Comparison of ENCODE assay signal across 19 cellular contexts in genomic region chr7:49670991-49671390, GRCh38.
DNase-seq lines count a peak whose midpoint lies in the region; ATAC-seq and TF ChIP-seq lines count a peak whose summit lies in the region.
"Had no signal": no experiment of that assay in that cellular context is flagged by ENCODE, and none has a peak within 500 bp of the region (broad histone marks: within the 10 kb centered on the region; RNA-seq: fewer than 3 reads in every experiment).

No MANE protein-coding gene starts in this region.

- H3K14ac ChIP-seq in trophoblast cell (ENCODE audit: low read length) = no peak overlapping the region

- H2AK5ac ChIP-seq in trophoblast cell (ENCODE audit: low read length) = no peak overlapping the region

- H3K27ac ChIP-seq in trophoblast cell (ENCODE audit: low read depth, low read length) = no peak overlapping the region
- H3K27ac ChIP-seq: 22Rv1, BLaER1, GM23248 had no signal

- H2BK12ac ChIP-seq in trophoblast cell (ENCODE audit: low read length) = no peak overlapping the region

- no peaks in the 10 kb centered on the region for H3K4me1 ChIP-seq in trophoblast cell (ENCODE audit: control insufficient read depth in 1 of 2, insufficient read depth in 2 of 2, low read length in 2 of 2)
- H3K4me1 ChIP-seq: BLaER1 had no signal

- H3K4me2 ChIP-seq in trophoblast cell (ENCODE audit: low read length) = no peak overlapping the region
- H3K4me2 ChIP-seq: BLaER1 had no signal

- no peak overlapping the region for H3K4ac ChIP-seq in trophoblast cell (ENCODE audit: low read depth, low read length)

- no peaks in the 10 kb centered on the region for H3K79me1 ChIP-seq in trophoblast cell (ENCODE audit: low read length)

- H2BK5ac ChIP-seq in trophoblast cell (ENCODE audit: low read depth, low read length, poor library complexity) = no peak overlapping the region

- H3K9me3 ChIP-seq in trophoblast cell (ENCODE audit: insufficient read depth, low read depth, low read length) = no peaks in the 10 kb centered on the region

- no peak overlapping the region for H2BK120ac ChIP-seq in trophoblast cell (ENCODE audit: insufficient read depth, low read length, poor library complexity)

- H4K8ac ChIP-seq in trophoblast cell (ENCODE audit: low read depth, low read length) = no peak overlapping the region

- no peak overlapping the region for H4K12ac ChIP-seq in trophoblast cell (ENCODE audit: low read depth, low read length)

- H4K91ac ChIP-seq in trophoblast cell (ENCODE audit: low read depth, low read length) = no peak overlapping the region

- no peak for TF ChIP-seq POLR2A in NB4 (IDR thresholded peaks at IDR 0.05; ENCODE audit: extremely low read depth, insufficient read length)

- H3K36me3 ChIP-seq in trophoblast cell (ENCODE audit: control insufficient read depth in 1 of 2, insufficient read depth in 2 of 2, low read length in 2 of 2) = no peaks in the 10 kb centered on the region
- H3K36me3 ChIP-seq: BLaER1 had no signal

- H3K4me3 ChIP-seq in NB4 (ENCODE audit: low read depth, low read length) = no peak overlapping the region
- no peak overlapping the region for H3K4me3 ChIP-seq in trophoblast cell (ENCODE audit: low read depth, low read length)
- H3K4me3 ChIP-seq: BLaER1, GM12878, GM23248 had no signal

- H3K18ac ChIP-seq in trophoblast cell (ENCODE audit: low read length) = no peak overlapping the region

- H3K79me2 ChIP-seq in trophoblast cell (ENCODE audit: control insufficient read depth, insufficient read depth, low read length, poor library complexity) = no peaks in the 10 kb centered on the region

- peak; percentile 51 for ATAC-seq in esophagus mucosa
- ATAC-seq: CD8-positive, alpha-beta T cell; GM12878 had no signal

- no CpG with 5 or more reads among the region's 4 CpGs for WGBS in trophoblast cell (ENCODE audit: extremely low coverage, insufficient coverage, insufficient read length)

- no peak overlapping the region for H2AFZ ChIP-seq in trophoblast cell (ENCODE audit: insufficient read depth, low read length, poor library complexity)
- H2AFZ ChIP-seq: GM23248 had no signal

- no peak overlapping the region for H3K9ac ChIP-seq in trophoblast cell (ENCODE audit: low read length)
- H3K9ac ChIP-seq: BLaER1, GM23248 had no signal

- DNase-seq in DMS53 (lab: John Stamatoyannopoulos, UW) (peak; percentile 52), DMS53 treated with DMSO at 0.1 percent for 48 hours (lab: John Stamatoyannopoulos, UW; ENCODE audit: unreplicated experiment) (no peak), NB4 (ENCODE audit: low read depth) (peak; percentile 13), trophoblast cell (peak; percentile 29 to 77), GF-D8 (lab: John Stamatoyannopoulos, UW) (no peak)
- DNase-seq in activated effector memory CD4-positive, alpha-beta T cell treated with Interleukin-2 at 50 U/mL for 16 hours = no peak
- DNase-seq in stimulated activated CD4-positive, alpha-beta T cell treated with anti-CD3 and anti-CD28 coated beads, Interleukin-1b, Interleukin-23, amount 100 ng/mL, for 48 hours = no peak
- DNase-seq: CD8-positive, alpha-beta T cell; DND-41; GM23248; Kasumi-1; NCI-H1417 treated with DMSO at 0.1 percent for 48 hours; NCI-H2081; NCI-H774; SHP77 treated with DMSO at 0.1 percent for 48 hours had no signal

- no peaks in the 10 kb centered on the region for H3K27me3 ChIP-seq in trophoblast cell (ENCODE audit: insufficient read depth, low read length)
- H3K27me3 ChIP-seq: BLaER1 had no signal

- no peak for TF ChIP-seq CTCF in NB4 (IDR thresholded peaks at IDR 0.05; ENCODE audit: low read depth, low read length)

- no peak overlapping the region for H3K23ac ChIP-seq in trophoblast cell (ENCODE audit: low read length)

Comparison
In these comparisons a context has a peak if more than half of its experiments do, and no peak if none do; other contexts are left out.
1. DNase-seq: peak in DMS53 (single experiment), NB4 (single experiment) and trophoblast cell (2 of 2); none in DMS53 treated with DMSO at 0.1 percent for 48 hours (single experiment), activated effector memory CD4-positive, alpha-beta T cell treated with Interleukin-2 at 50 U/mL for 16 hours (single experiment), GF-D8 (single experiment) and stimulated activated CD4-positive, alpha-beta T cell treated with anti-CD3 and anti-CD28 coated beads, Interleukin-1b, Interleukin-23, amount 100 ng/mL, for 48 hours (single experiment).